11 cellular contexts compared by ENCODE assay signal in the genomic region with DNA sequence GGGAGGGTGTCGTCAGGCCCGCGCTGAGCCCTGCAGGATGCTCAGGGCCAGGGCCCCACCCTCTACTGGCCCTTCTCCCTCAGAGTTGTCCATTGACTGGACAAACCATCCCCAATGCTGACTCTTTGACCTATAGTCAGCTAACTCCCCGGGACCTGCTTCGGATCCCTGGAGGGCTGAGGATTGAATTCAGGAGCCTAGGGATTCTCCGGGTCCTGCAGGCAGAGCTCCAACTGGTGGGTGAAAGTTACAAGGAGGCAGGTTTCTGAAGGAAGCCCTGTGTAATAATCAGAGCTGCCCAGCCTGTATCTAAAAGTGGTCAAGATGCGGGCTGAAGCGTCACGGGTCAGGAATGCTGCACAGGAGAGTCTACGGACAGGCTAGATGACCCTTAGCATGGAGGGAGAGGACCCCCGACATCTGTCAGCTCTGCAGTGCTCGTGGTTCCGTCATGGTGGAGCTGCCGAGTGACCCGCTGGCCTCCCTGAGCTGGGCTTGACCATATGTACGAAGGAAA. TPM values are rescaled to one million over a fixed set of nuclear protein-coding genes. Genes with fewer than 3 reads are reported as not detected.
DNase-seq lines count a peak whose midpoint lies in the region; ATAC-seq, FAIRE-seq and TF ChIP-seq lines count a peak whose summit lies in the region.
"Had no signal": no experiment of that assay in that cellular context is flagged by ENCODE, and none has a peak within 500 bp of the region (broad histone marks: within the 10 kb centered on the region; RNA-seq: fewer than 3 reads in every experiment).

No MANE protein-coding gene starts in this region.

- H3K27ac Mint-ChIP-seq in activated CD4-positive, alpha-beta T cell treated with anti-CD3 and anti-CD28 coated beads for 36 hours: peak overlapping the region; percentile 8
- no peak overlapping the region for H3K27ac Mint-ChIP-seq in activated T-helper 17 cell treated with anti-CD3 and anti-CD28 coated beads, Interleukin-2, amount 50 U/mL, for 72 hours

- H3K27ac ChIP-seq in kidney (ENCODE audit: low read depth in 2 of 2, low read length in 2 of 2): peak overlapping the region in 1 of 2 donors; percentile 57
- peak overlapping the region; percentile 79 for H3K27ac ChIP-seq in temporal lobe (ENCODE audit: low read depth, low read length)

- peak overlapping the region; percentile 79 for H3K4me3 Mint-ChIP-seq in activated CD4-positive, alpha-beta T cell treated with anti-CD3 and anti-CD28 coated beads for 36 hours
- H3K4me3 Mint-ChIP-seq in activated T-helper 17 cell treated with anti-CD3 and anti-CD28 coated beads, Interleukin-2, amount 50 U/mL, for 72 hours: peak overlapping the region; percentile 97

- no peak for ATAC-seq in activated CD4-positive, alpha-beta T cell treated with anti-CD3 and anti-CD28 coated beads for 36 hours
- no peak for ATAC-seq in activated T-helper 17 cell treated with anti-CD3 and anti-CD28 coated beads, Interleukin-2, amount 50 U/mL, for 72 hours (replicated peaks)

- H3K9me3 Mint-ChIP-seq in activated CD4-positive, alpha-beta T cell treated with anti-CD3 and anti-CD28 coated beads for 36 hours (ENCODE audit: low read depth): no peaks in the 10 kb centered on the region
- no peaks in the 10 kb centered on the region for H3K9me3 Mint-ChIP-seq in activated T-helper 17 cell treated with anti-CD3 and anti-CD28 coated beads, Interleukin-2, amount 50 U/mL, for 72 hours

- H3K4me1 ChIP-seq in kidney (ENCODE audit: control insufficient read depth in 1 of 2, insufficient read depth in 1 of 2, low read depth in 1 of 2, low read length in 2 of 2): peaks cover 0 to 22% of the 10 kb centered on the region in 2 donors

- CTCF ChIA-PET in activated CD4-positive, alpha-beta T cell treated with anti-CD3 and anti-CD28 coated beads for 36 hours (lab: Charles Lee): interaction anchor here (0.8 to 3.1 kb wide), 3 partner anchors 28 to 38 kb away, joined by 3 to 11 read pairs (median 3); no protein-coding TSS in a partner anchor

- H3K9me3 ChIP-seq in kidney (ENCODE audit: control insufficient read depth in 1 of 2, low read length in 2 of 2): no peaks in the 10 kb centered on the region

- no peaks in the 10 kb centered on the region for H3K36me3 ChIP-seq in kidney (ENCODE audit: control insufficient read depth in 1 of 2, insufficient read depth in 2 of 2, low read length in 2 of 2)

- H3K4me3 ChIP-seq in kidney (ENCODE audit: low read length in 2 of 2): peak overlapping the region in 1 of 2 donors; percentile 71

- no peak for FAIRE-seq in kidney (lab: Jason Lieb, UNC)
- FAIRE-seq: colon, small intestine had no signal

- peak overlapping the region; percentile 17 to 46 for H3K9ac ChIP-seq in kidney (ENCODE audit: low read length in 2 of 2)

- peaks cover 15% of the 10 kb centered on the region for H3K36me3 Mint-ChIP-seq in activated CD4-positive, alpha-beta T cell treated with anti-CD3 and anti-CD28 coated beads for 36 hours (ENCODE audit: low read depth)
- H3K36me3 Mint-ChIP-seq in activated T-helper 17 cell treated with anti-CD3 and anti-CD28 coated beads, Interleukin-2, amount 50 U/mL, for 72 hours (ENCODE audit: low read depth): peaks cover 36% of the 10 kb centered on the region

- TF ChIP-seq CTCF in kidney (IDR thresholded peaks at IDR 0.05; ENCODE audit: borderline replicate concordance, extremely low read depth, insufficient read depth): no peak

- H3K4me1 Mint-ChIP-seq in activated CD4-positive, alpha-beta T cell treated with anti-CD3 and anti-CD28 coated beads for 36 hours: peaks cover 37% of the 10 kb centered on the region
- H3K4me1 Mint-ChIP-seq in activated T-helper 17 cell treated with anti-CD3 and anti-CD28 coated beads, Interleukin-2, amount 50 U/mL, for 72 hours: peaks cover 22% of the 10 kb centered on the region

- intact Hi-C loops in activated CD4-positive, alpha-beta T cell treated with anti-CD3 and anti-CD28 coated beads for 36 hours (cut with DNase I, micrococcal nuclease): no loop called here
- intact Hi-C loops in kidney (cut with DNase I): no loop called here

- POLR2A ChIA-PET in activated CD4-positive, alpha-beta T cell treated with anti-CD3 and anti-CD28 coated beads for 36 hours (lab: Charles Lee): no interaction called here

- DNase-seq in activated CD4-positive, alpha-beta T cell treated with anti-CD3 and anti-CD28 coated beads for 36 hours: no peak
- DNase-seq in activated CD4-positive, alpha-beta T cell treated with anti-CD3 and anti-CD28 coated beads for 48 hours: no peak
- DNase-seq in kidney: no peak
- no peak for DNase-seq in kidney tubule cell (ENCODE audit: low spot score)
- no peak for DNase-seq in SK-N-DZ (ENCODE audit: low spot score)
- no peak for DNase-seq in activated CD8-positive, alpha-beta memory T cell treated with anti-CD3 and anti-CD28 coated beads for 24 hours
- DNase-seq: NK-92 treated with Interleukin-12 subunit alpha and Interleukin-12 subunit beta, amount 100 ng/mL, for 24 hours had no signal

- no peaks in the 10 kb centered on the region for H3K27me3 Mint-ChIP-seq in activated CD4-positive, alpha-beta T cell treated with anti-CD3 and anti-CD28 coated beads for 36 hours
- no peaks in the 10 kb centered on the region for H3K27me3 Mint-ChIP-seq in activated T-helper 17 cell treated with anti-CD3 and anti-CD28 coated beads, Interleukin-2, amount 50 U/mL, for 72 hours

RNA-seq across cellular contexts. Expression of gene CALHM2, which starts 0.6 kb away (rescaled TPM):
- total RNA-seq in activated CD4-positive, alpha-beta T cell treated with anti-CD3 and anti-CD28 coated beads for 36 hours: 10 to 100 TPM; 10.1 to 12.0 TPM
- total RNA-seq in activated T-helper 17 cell treated with anti-CD3 and anti-CD28 coated beads, Interleukin-2, amount 50 U/mL, for 72 hours: 10 to 100 TPM; 18.2 to 26.0 TPM
- total RNA-seq in kidney (26.0 TPM), temporal lobe (2.5 TPM)
- polyA plus RNA-seq in kidney (ENCODE audit: insufficient read depth, low read depth, low replicate concordance): 8.0 TPM
- 8.1 and 12.4 TPM in 2 replicates for polyA plus RNA-seq in SK-N-DZ (2014; cell fraction: cytosol; rRNA removed)
- 9.7 and 12.7 TPM in 2 replicates for polyA plus RNA-seq in SK-N-DZ (2014; cell fraction: nucleus; rRNA removed)

RNA-seq across cellular contexts. Expression of gene CALHM1, which starts 5.9 kb away (rescaled TPM):
- total RNA-seq in activated CD4-positive, alpha-beta T cell treated with anti-CD3 and anti-CD28 coated beads for 36 hours: not detected
- under 1 TPM in 1 of 2 donors, not detected in 1; 0.11 TPM for total RNA-seq in activated T-helper 17 cell treated with anti-CD3 and anti-CD28 coated beads, Interleukin-2, amount 50 U/mL, for 72 hours
- not detected for total RNA-seq in kidney
- polyA plus RNA-seq in kidney (ENCODE audit: insufficient read depth, low read depth, low replicate concordance): not detected
- not detected for total RNA-seq in temporal lobe
- polyA plus RNA-seq in SK-N-DZ (2014; cell fraction: cytosol; rRNA removed): 0.12 and 0.23 TPM in 2 replicates
- polyA plus RNA-seq in SK-N-DZ (2014; cell fraction: nucleus; rRNA removed): 0.18 TPM in 1 of 2 replicates, not detected in the other

RNA-seq across cellular contexts. Expression of gene CALHM3, which starts 26.3 kb away (rescaled TPM):
- not detected for total RNA-seq in activated CD4-positive, alpha-beta T cell treated with anti-CD3 and anti-CD28 coated beads for 36 hours
- not detected for total RNA-seq in activated T-helper 17 cell treated with anti-CD3 and anti-CD28 coated beads, Interleukin-2, amount 50 U/mL, for 72 hours
- total RNA-seq in kidney: not detected
- polyA plus RNA-seq in kidney (ENCODE audit: insufficient read depth, low read depth, low replicate concordance): not detected
- total RNA-seq in temporal lobe: not detected
- polyA plus RNA-seq in SK-N-DZ (2014; cell fraction: cytosol; rRNA removed): not detected in 2 replicates
- polyA plus RNA-seq in SK-N-DZ (2014; cell fraction: nucleus; rRNA removed): not detected in 2 replicates
- polyA plus RNA-seq: small intestine had no signal

RNA-seq across cellular contexts. Expression of gene NEURL1, which starts 40.7 kb away (rescaled TPM):
- total RNA-seq in activated CD4-positive, alpha-beta T cell treated with anti-CD3 and anti-CD28 coated beads for 36 hours: 1 to 10 TPM; 2.3 to 2.4 TPM
- total RNA-seq in activated T-helper 17 cell treated with anti-CD3 and anti-CD28 coated beads, Interleukin-2, amount 50 U/mL, for 72 hours: 1 to 10 TPM; 2.1 to 3.7 TPM
- total RNA-seq in kidney (1.2 TPM), temporal lobe (26.8 TPM)
- 1.2 TPM for polyA plus RNA-seq in kidney (ENCODE audit: insufficient read depth, low read depth, low replicate concordance)
- polyA plus RNA-seq in SK-N-DZ (2014; cell fraction: cytosol; rRNA removed): 22.5 and 26.9 TPM in 2 replicates
- 44.3 and 46.5 TPM in 2 replicates for polyA plus RNA-seq in SK-N-DZ (2014; cell fraction: nucleus; rRNA removed)

RNA-seq across cellular contexts. Expression of gene PDCD11, which starts 56.3 kb away (rescaled TPM):
- 10 to 100 TPM; 60.6 to 73.8 TPM for total RNA-seq in activated CD4-positive, alpha-beta T cell treated with anti-CD3 and anti-CD28 coated beads for 36 hours
- 10 to 100 TPM; 50.1 to 79.5 TPM for total RNA-seq in activated T-helper 17 cell treated with anti-CD3 and anti-CD28 coated beads, Interleukin-2, amount 50 U/mL, for 72 hours
- total RNA-seq in kidney (24.9 TPM), temporal lobe (24.8 TPM)
- 8.7 TPM for polyA plus RNA-seq in kidney (ENCODE audit: insufficient read depth, low read depth, low replicate concordance)
- polyA plus RNA-seq in SK-N-DZ (2014; cell fraction: cytosol; rRNA removed): 34.7 and 34.9 TPM in 2 replicates
- polyA plus RNA-seq in SK-N-DZ (2014; cell fraction: nucleus; rRNA removed): 65.9 and 84.2 TPM in 2 replicates
